21 cellular contexts compared by ENCODE assay signal in the genomic region with DNA sequence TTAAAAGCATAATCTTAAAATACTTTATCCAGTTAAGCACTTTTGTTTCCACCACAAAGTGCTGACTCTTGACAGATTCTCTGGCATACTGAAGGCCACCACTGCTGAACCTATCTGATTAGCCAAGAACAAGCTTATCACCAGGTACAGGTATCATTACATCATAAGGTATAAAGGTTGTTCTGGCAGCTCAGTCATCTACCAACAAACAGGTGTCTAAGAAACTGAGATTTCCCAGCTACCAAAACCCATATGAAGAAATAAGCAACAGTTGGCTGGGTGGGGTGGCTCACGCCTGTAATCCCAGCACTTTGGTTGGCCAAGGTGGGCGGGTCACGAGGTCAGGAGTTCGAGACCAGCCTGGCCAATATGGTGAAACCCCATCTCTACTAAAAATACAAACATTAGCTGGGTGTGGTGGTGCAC.
"Had no signal": no experiment of that assay in that cellular context is flagged by ENCODE, and none has a peak within 500 bp of the region (broad histone marks: within the 10 kb centered on the region; RNA-seq: fewer than 3 reads in every experiment).

No MANE protein-coding gene starts in this region.

- DNase-seq: activated CD4-positive, alpha-beta T cell treated with anti-CD3 and anti-CD28 coated beads for 4 hours; activated CD8-positive, alpha-beta memory T cell treated with anti-CD3 and anti-CD28 coated beads, Interleukin-2, amount 50 U/mL, for 4 hours; activated CD8-positive, alpha-beta T cell treated with anti-CD3 and anti-CD28 coated beads for 36 hours; activated gamma-delta T cell treated with Interleukin-2 at 50 U/mL for 16 hours; activated naive CD8-positive, alpha-beta T cell treated with anti-CD3 and anti-CD28 coated beads, Interleukin-2, amount 10 ng/mL, durations not matched to agents 7 days and 5 days; activated T-cell treated with anti-CD3 and anti-CD28 coated beads, Interleukin-2, amount 50 U/mL, for 72 hours; anterior cingulate cortex; cortex of kidney; effector memory CD4-positive, alpha-beta T cell; foreskin fibroblast; immature natural killer cell; mammary epithelial cell; naive thymus-derived CD8-positive, alpha-beta T cell; nucleus accumbens; stimulated activated CD4-positive, alpha-beta T cell treated with anti-CD3 and anti-CD28 coated beads, Interleukin-12 subunit alpha, Interleukin-12 subunit beta, amount 100 ng/mL, for 4 hours; stimulated activated CD4-positive, alpha-beta T cell treated with anti-CD3 and anti-CD28 coated beads, Interleukin-2, amount 100 ng/mL, for 24 hours; T-helper 2 cell had no signal

- H3K27ac Mint-ChIP-seq: activated CD8-positive, alpha-beta T cell treated with anti-CD3 and anti-CD28 coated beads for 36 hours; activated naive CD8-positive, alpha-beta T cell treated with anti-CD3 and anti-CD28 coated beads, Interleukin-2, amount 10 ng/mL, durations not matched to agents 7 days and 5 days; activated T-cell treated with anti-CD3 and anti-CD28 coated beads, Interleukin-2, amount 50 U/mL, for 72 hours; stimulated activated memory B cell treated with anti-CD40 and anti-IgM and Interleukin-4, amounts not matched to agents 10 μg/mL and 1 μg/mL and 100 μg/mL, for 72 hours; type B pancreatic cell had no signal

- H3K36me3 ChIP-seq: suprapubic skin had no signal

- H3K4me1 ChIP-seq: SJSA1 had no signal

- H3K9me3 Mint-ChIP-seq: activated CD8-positive, alpha-beta T cell treated with anti-CD3 and anti-CD28 coated beads for 36 hours; activated naive CD8-positive, alpha-beta T cell treated with anti-CD3 and anti-CD28 coated beads, Interleukin-2, amount 10 ng/mL, durations not matched to agents 7 days and 5 days; activated T-cell treated with anti-CD3 and anti-CD28 coated beads, Interleukin-2, amount 50 U/mL, for 72 hours; immature natural killer cell; naive thymus-derived CD8-positive, alpha-beta T cell; stimulated activated memory B cell treated with anti-CD40 and anti-IgM and Interleukin-4, amounts not matched to agents 10 μg/mL and 1 μg/mL and 100 μg/mL, for 72 hours; type B pancreatic cell had no signal

- H3K9me3 ChIP-seq: SJSA1, suprapubic skin had no signal

- H3K27ac ChIP-seq: SJSA1 had no signal

- H3K27me3 ChIP-seq: SJSA1, suprapubic skin had no signal

- ATAC-seq: activated CD8-positive, alpha-beta T cell treated with anti-CD3 and anti-CD28 coated beads for 36 hours; activated T-cell treated with anti-CD3 and anti-CD28 coated beads, Interleukin-2, amount 50 U/mL, for 72 hours; naive thymus-derived CD8-positive, alpha-beta T cell; stimulated activated memory B cell treated with anti-CD40 and anti-IgM and Interleukin-4, amounts not matched to agents 10 μg/mL and 1 μg/mL and 100 μg/mL, for 72 hours had no signal

- H3K27me3 Mint-ChIP-seq: activated CD8-positive, alpha-beta T cell treated with anti-CD3 and anti-CD28 coated beads for 36 hours; activated naive CD8-positive, alpha-beta T cell treated with anti-CD3 and anti-CD28 coated beads, Interleukin-2, amount 10 ng/mL, durations not matched to agents 7 days and 5 days; naive thymus-derived CD8-positive, alpha-beta T cell; stimulated activated memory B cell treated with anti-CD40 and anti-IgM and Interleukin-4, amounts not matched to agents 10 μg/mL and 1 μg/mL and 100 μg/mL, for 72 hours; type B pancreatic cell had no signal

- H3K4me3 ChIP-seq: SJSA1, suprapubic skin had no signal

- H3K4me3 Mint-ChIP-seq: activated CD8-positive, alpha-beta T cell treated with anti-CD3 and anti-CD28 coated beads for 36 hours; activated naive CD8-positive, alpha-beta T cell treated with anti-CD3 and anti-CD28 coated beads, Interleukin-2, amount 10 ng/mL, durations not matched to agents 7 days and 5 days; activated T-cell treated with anti-CD3 and anti-CD28 coated beads, Interleukin-2, amount 50 U/mL, for 72 hours; immature natural killer cell; stimulated activated memory B cell treated with anti-CD40 and anti-IgM and Interleukin-4, amounts not matched to agents 10 μg/mL and 1 μg/mL and 100 μg/mL, for 72 hours; type B pancreatic cell had no signal
